In the genomic region with DNA sequence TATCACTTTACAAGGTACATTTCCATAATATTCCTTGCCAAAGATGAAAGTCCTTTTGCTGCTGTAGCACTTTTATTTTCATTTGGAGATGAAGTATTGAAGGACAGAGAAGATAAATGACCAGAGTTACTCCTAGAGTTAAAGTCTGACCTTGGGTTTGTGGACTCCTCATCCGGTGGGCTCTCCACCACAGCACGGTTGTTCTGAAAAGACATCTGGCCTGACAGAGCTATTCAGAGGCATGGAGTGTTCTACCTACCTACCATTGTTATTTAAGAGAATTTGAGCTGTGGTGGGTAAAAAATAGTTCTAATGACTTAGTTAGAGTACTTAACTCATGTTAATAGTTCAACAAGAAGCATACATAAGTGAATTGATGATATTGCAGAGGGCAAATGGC, we compare ENCODE assay signal across 19 cellular contexts.
DNase-seq lines count a peak whose midpoint lies in the region; ATAC-seq and TF ChIP-seq lines count a peak whose summit lies in the region.
"Had no signal": no experiment of that assay in that cellular context is flagged by ENCODE, and none has a peak within 500 bp of the region (broad histone marks: within the 10 kb centered on the region; RNA-seq: fewer than 3 reads in every experiment).

No MANE protein-coding gene starts in this region.

- dilution Hi-C loops in mammary epithelial cell (cut with HindIII; ENCODE audit: low sequenced_read_pairs): no loop called here

- ATAC-seq in GM23338: peak; percentile 56
- peak; percentile 52; the same call in 1 of the 2 replicates for ATAC-seq in WTC11
- no peak for ATAC-seq in gastrocnemius medialis
- ATAC-seq: CD8-positive, alpha-beta T cell had no signal

- H3K27ac ChIP-seq in GM23338 (ENCODE audit: low read depth) (no peak overlapping the region), gastrocnemius medialis (peak overlapping the region; percentile 62 to 69 (median 67)), mammary epithelial cell (ENCODE audit: insufficient read depth, low read depth, low read length) (no peak overlapping the region)
- H3K27ac ChIP-seq: BLaER1 treated with 17β-estradiol and CSF1 and Interleukin-3, amounts not matched to agents 10 nM and 100 nM; C4-2B had no signal

- H3K27ac Mint-ChIP-seq in GM23338 (peak overlapping the region; percentile 65), WTC11 (no peak overlapping the region), neural crest cell (ENCODE audit: unreplicated experiment) (peak overlapping the region; percentile 44)
- H3K27ac Mint-ChIP-seq: B cell; CD4-positive, alpha-beta T cell; CD8-positive, alpha-beta T cell had no signal

- POLR2A ChIA-PET in WTC11 (lab: Charles Lee): no interaction called here

- H3K79me2 ChIP-seq in GM23338 (replicated peaks; ENCODE audit: insufficient read depth): no peaks in the 10 kb centered on the region
- H3K79me2 ChIP-seq in mammary epithelial cell (ENCODE audit: insufficient read depth, low read length): no peaks in the 10 kb centered on the region

- 94% methylated on average over 2 of the region's 2 CpGs for WGBS in mammary epithelial cell (ENCODE audit: low coverage, missing lambda C conversion rate)

- no peak overlapping the region for H2AFZ ChIP-seq in GM23338
- H2AFZ ChIP-seq in mammary epithelial cell (ENCODE audit: low read depth, low read length): no peak overlapping the region

- H3K4me1 ChIP-seq in GM23338 (ENCODE audit: insufficient read depth) (peaks cover 4% of the 10 kb centered on the region), gastrocnemius medialis (peaks cover 0 to 21% of the 10 kb centered on the region in 2 donors), mammary epithelial cell (ENCODE audit: insufficient read depth, low read length) (no peaks in the 10 kb centered on the region)
- H3K4me1 ChIP-seq: BLaER1 treated with 17β-estradiol and CSF1 and Interleukin-3, amounts not matched to agents 10 nM and 100 nM; Caco-2 had no signal

- H3K4me3 ChIP-seq in GM23338 (no peak overlapping the region), gastrocnemius medialis (no peak overlapping the region), mammary epithelial cell (replicated peaks in 1 of 3; ENCODE audit: insufficient read depth in 1 of 3, low read depth in 2 of 3, low read length in 3 of 3) (no peak overlapping the region)
- H3K4me3 ChIP-seq: BLaER1 treated with 17β-estradiol and CSF1 and Interleukin-3, amounts not matched to agents 10 nM and 100 nM had no signal

- H4K20me1 ChIP-seq in GM23338 (replicated peaks; ENCODE audit: insufficient read depth): no peaks in the 10 kb centered on the region
- H4K20me1 ChIP-seq in mammary epithelial cell (ENCODE audit: insufficient read depth, low read length): no peaks in the 10 kb centered on the region
- H4K20me1 ChIP-seq: BLaER1 treated with 17β-estradiol and CSF1 and Interleukin-3, amounts not matched to agents 10 nM and 100 nM had no signal

- no peak for DNase-seq in GM23338 (ENCODE audit: low spot score)
- DNase-seq in WTC11 (ENCODE audit: low spot score): no peak
- DNase-seq in neural crest cell (ENCODE audit: low read depth, low spot score): no peak
- no peak for DNase-seq in gastrocnemius medialis
- DNase-seq in activated CD4-positive, alpha-beta T cell treated with anti-CD3 and anti-CD28 coated beads for 4 hours: no peak
- DNase-seq in NCI-H187 treated with DMSO at 0.1 percent for 48 hours (lab: John Stamatoyannopoulos, UW): no peak
- DNase-seq in mammary epithelial cell: no peak
- DNase-seq in ecto neural progenitor cell (ENCODE audit: low spot score): no peak
- DNase-seq: 8988T; AML-193; Caco-2; Calu3; CD4-positive, alpha-beta T cell; CD8-positive, alpha-beta T cell; DMS79 treated with DMSO at 0.1 percent for 48 hours; GF-D8 had no signal

- H3K27me3 ChIP-seq in GM23338 (ENCODE audit: insufficient read depth): no peaks in the 10 kb centered on the region
- H3K27me3 ChIP-seq in gastrocnemius medialis: no peaks in the 10 kb centered on the region
- peaks cover 3% of the 10 kb centered on the region for H3K27me3 ChIP-seq in mammary epithelial cell (ENCODE audit: insufficient read depth, low read length)
- H3K27me3 ChIP-seq: BLaER1 treated with 17β-estradiol and CSF1 and Interleukin-3, amounts not matched to agents 10 nM and 100 nM had no signal

- intact Hi-C loops in gastrocnemius medialis (cut with DNase I; ENCODE audit: low total_unique reads) (no loop called here), mammary epithelial cell (cut with micrococcal nuclease) (no loop called here)

- no peaks in the 10 kb centered on the region for H3K36me3 ChIP-seq in GM23338 (ENCODE audit: insufficient read depth)
- H3K36me3 ChIP-seq in gastrocnemius medialis: no peaks in the 10 kb centered on the region
- no peaks in the 10 kb centered on the region for H3K36me3 ChIP-seq in mammary epithelial cell (ENCODE audit: insufficient read depth, low read length)
- H3K36me3 ChIP-seq: BLaER1 treated with 17β-estradiol and CSF1 and Interleukin-3, amounts not matched to agents 10 nM and 100 nM had no signal

- no peaks in the 10 kb centered on the region for H3K9me3 ChIP-seq in gastrocnemius medialis
- no peaks in the 10 kb centered on the region for H3K9me3 ChIP-seq in mammary epithelial cell (replicated peaks; ENCODE audit: insufficient read depth, low read length)
- H3K9me3 ChIP-seq: BLaER1 treated with 17β-estradiol and CSF1 and Interleukin-3, amounts not matched to agents 10 nM and 100 nM; Caco-2 had no signal

- in situ Hi-C loops in gastrocnemius medialis (cut with MboI; ENCODE audit: low sequenced_read_pairs in 4 of 4): no loop called here
- in situ Hi-C loops in mammary epithelial cell (cut with MboI; ENCODE audit: low sequenced_read_pairs in 2 of 2): no loop called here

- H3K27me3 Mint-ChIP-seq in GM23338 (ENCODE audit: insufficient read depth, low read depth, poor library complexity): peaks cover 4% of the 10 kb centered on the region
- H3K27me3 Mint-ChIP-seq in WTC11 (ENCODE audit: low read depth): no peaks in the 10 kb centered on the region
- no peaks in the 10 kb centered on the region for H3K27me3 Mint-ChIP-seq in neural crest cell (ENCODE audit: low read depth)
- H3K27me3 Mint-ChIP-seq: B cell; CD4-positive, alpha-beta T cell had no signal

- TF ChIP-seq CTCF in GM23338 (conservative IDR thresholded peaks at IDR 0.05; ENCODE audit: low read depth in 2 of 2) (no peak), WTC11 (IDR thresholded peaks at IDR 0.05) (no peak), neural crest cell (conservative IDR thresholded peaks at IDR 0.05) (no peak), gastrocnemius medialis (IDR thresholded peaks at IDR 0.05 in 4 of 5, conservative IDR thresholded peaks at IDR 0.05 in 1 of 5) (no peak), mammary epithelial cell (conservative IDR thresholded peaks at IDR 0.05 in 1 of 2, IDR thresholded peaks at IDR 0.05 in 1 of 2; ENCODE audit: extremely low read depth in 1 of 2, insufficient read depth in 1 of 2, low read depth in 1 of 2, low read length in 2 of 2) (no peak)

- no peak overlapping the region for H3K4me3 Mint-ChIP-seq in GM23338
- H3K4me3 Mint-ChIP-seq in WTC11: no peak overlapping the region
- H3K4me3 Mint-ChIP-seq in neural crest cell: no peak overlapping the region
- H3K4me3 Mint-ChIP-seq: B cell; CD4-positive, alpha-beta T cell; CD8-positive, alpha-beta T cell had no signal

- H3K9me3 Mint-ChIP-seq in GM23338 (no peaks in the 10 kb centered on the region), WTC11 (no peaks in the 10 kb centered on the region), neural crest cell (peaks cover 2% of the 10 kb centered on the region)
- H3K9me3 Mint-ChIP-seq: CD4-positive, alpha-beta T cell had no signal

- H3K36me3 Mint-ChIP-seq in GM23338 (ENCODE audit: low read depth) (no peaks in the 10 kb centered on the region), WTC11 (no peaks in the 10 kb centered on the region), neural crest cell (ENCODE audit: low read depth) (no peaks in the 10 kb centered on the region)
- H3K36me3 Mint-ChIP-seq: CD8-positive, alpha-beta T cell had no signal

- CTCF ChIA-PET in WTC11 (lab: Charles Lee) (no interaction called here), mammary epithelial cell (lab: Charles Lee; ENCODE audit: low non-redundant PET) (no interaction called here)

- no peaks in the 10 kb centered on the region for H3F3A ChIP-seq in GM23338 (replicated peaks; ENCODE audit: low read depth)

- no peaks in the 10 kb centered on the region for H3K9me2 ChIP-seq in GM23338 (ENCODE audit: insufficient read depth)

- TF ChIP-seq POLR2A in gastrocnemius medialis (IDR thresholded peaks at IDR 0.05): no peak

- H3K9ac ChIP-seq in mammary epithelial cell (ENCODE audit: insufficient read depth, low read length): no peak overlapping the region
- H3K9ac ChIP-seq: BLaER1 treated with 17β-estradiol and CSF1 and Interleukin-3, amounts not matched to agents 10 nM and 100 nM had no signal

- H3K4me2 ChIP-seq in GM23338 (no peak overlapping the region), mammary epithelial cell (ENCODE audit: insufficient read depth, low read depth, low read length) (no peak overlapping the region)
- H3K4me2 ChIP-seq: BLaER1 treated with 17β-estradiol and CSF1 and Interleukin-3, amounts not matched to agents 10 nM and 100 nM had no signal

- BruUV-seq in mammary epithelial cell (replicated peaks; lab: Mats Ljungman, UMichigan): no TSS peak

- H3K4me1 Mint-ChIP-seq in GM23338: peaks cover 19% of the 10 kb centered on the region
- H3K4me1 Mint-ChIP-seq in WTC11: peaks cover 22% of the 10 kb centered on the region
- peaks cover 20% of the 10 kb centered on the region for H3K4me1 Mint-ChIP-seq in neural crest cell
- H3K4me1 Mint-ChIP-seq: B cell had no signal

TF ChIP-seq in GM23338, 12 proteins besides CTCF, POLR2A, EP300 and RAD21 (continues in another document):
- TF ChIP-seq POLR2AphosphoS5 (IDR thresholded peaks at IDR 0.05; ENCODE audit: low read depth): no peak
- TF ChIP-seq ZNF114 (CRISPR knock-in tag; IDR thresholded peaks at IDR 0.05): no peak
- no peak for TF ChIP-seq ZNF331 (CRISPR knock-in tag; IDR thresholded peaks at IDR 0.05; ENCODE audit: low read depth)

TF ChIP-seq in WTC11, 78 proteins besides CTCF, POLR2A, EP300 and RAD21 (continues in another document):
- TF ChIP-seq, protein P1, sequence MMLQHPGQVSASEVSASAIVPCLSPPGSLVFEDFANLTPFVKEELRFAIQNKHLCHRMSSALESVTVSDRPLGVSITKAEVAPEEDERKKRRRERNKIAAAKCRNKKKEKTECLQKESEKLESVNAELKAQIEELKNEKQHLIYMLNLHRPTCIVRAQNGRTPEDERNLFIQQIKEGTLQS (CRISPR knock-in tag; conservative IDR thresholded peaks at IDR 0.05): no peak
- TF ChIP-seq, protein P2, sequence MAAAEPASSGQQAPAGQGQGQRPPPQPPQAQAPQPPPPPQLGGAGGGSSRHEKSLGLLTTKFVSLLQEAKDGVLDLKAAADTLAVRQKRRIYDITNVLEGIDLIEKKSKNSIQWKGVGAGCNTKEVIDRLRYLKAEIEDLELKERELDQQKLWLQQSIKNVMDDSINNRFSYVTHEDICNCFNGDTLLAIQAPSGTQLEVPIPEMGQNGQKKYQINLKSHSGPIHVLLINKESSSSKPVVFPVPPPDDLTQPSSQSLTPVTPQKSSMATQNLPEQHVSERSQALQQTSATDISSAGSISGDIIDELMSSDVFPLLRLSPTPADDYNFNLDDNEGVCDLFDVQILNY (CRISPR knock-in tag; IDR thresholded peaks at IDR 0.05): no peak
- TF ChIP-seq MYBL2 (CRISPR knock-in tag; IDR thresholded peaks at IDR 0.05): no peak
- TF ChIP-seq ZNF416 (CRISPR knock-in tag; IDR thresholded peaks at IDR 0.05): no peak
- no peak for TF ChIP-seq RORB (CRISPR knock-in tag; IDR thresholded peaks at IDR 0.05)

Comparison
In these comparisons a context has a peak if more than half of its experiments do, and no peak if none do; other contexts are left out.
1. ATAC-seq: peak in GM23338 (single experiment) and WTC11 (single experiment); none in gastrocnemius medialis (0 of 2).
2. H3K27ac ChIP-seq: peak in gastrocnemius medialis (4 of 4); none in GM23338 (single experiment) and mammary epithelial cell (single experiment).